8 cellular contexts compared by ENCODE assay signal in genomic region chr3:112770026-112770626, GRCh38.
DNase-seq lines count a peak whose midpoint lies in the region; ATAC-seq and TF ChIP-seq lines count a peak whose summit lies in the region.

No MANE protein-coding gene starts in this region.

- no peak for ATAC-seq in HG02852 (IDR thresholded peaks at IDR 0.05; ENCODE audit: unreplicated experiment)

- DNase-seq in DMS53 (lab: John Stamatoyannopoulos, UW) = peak; percentile 4
- no peak for DNase-seq in DMS53 treated with DMSO at 0.1 percent for 48 hours (lab: John Stamatoyannopoulos, UW; ENCODE audit: unreplicated experiment)
- peak; percentile 64 for DNase-seq in RPMI8226
- DNase-seq in erythroblast (lab: John Stamatoyannopoulos, UW) = peak; percentile 70 to 78
- peak; percentile 46 to 60 for DNase-seq in stimulated activated CD4-positive, alpha-beta T cell treated with anti-CD3 and anti-CD28 coated beads, Interleukin-2, amount 100 ng/mL, for 24 hours
- DNase-seq in SK-N-DZ (ENCODE audit: low spot score) = no peak
- DNase-seq in NCI-H1694 treated with DMSO at 0.1 percent for 48 hours (lab: John Stamatoyannopoulos, UW) = no peak

- no peak for TF ChIP-seq POLR2A in erythroblast (IDR thresholded peaks at IDR 0.05; ENCODE audit: low read length)

Comparison
In these comparisons a context has a peak if more than half of its experiments do, and no peak if none do; other contexts are left out.
1. DNase-seq: peak in DMS53 (single experiment), RPMI8226 (single experiment), erythroblast (2 of 2) and stimulated activated CD4-positive, alpha-beta T cell treated with anti-CD3 and anti-CD28 coated beads, Interleukin-2, amount 100 ng/mL, for 24 hours (2 of 2); none in DMS53 treated with DMSO at 0.1 percent for 48 hours (single experiment), SK-N-DZ (single experiment) and NCI-H1694 treated with DMSO at 0.1 percent for 48 hours (single experiment).